1 cellular context compared by ENCODE assay signal in genomic region chr6:135052939-135053338, GRCh38.
TF ChIP-seq lines count a peak whose summit lies in the region.

No MANE protein-coding gene starts in this region.

TF ChIP-seq in K562, 482 proteins besides CTCF, POLR2A, EP300 and RAD21 (continued from another document and continues in another):
- TF ChIP-seq MYBL2 (IDR thresholded peaks at IDR 0.05; ENCODE audit: low read depth) (no peak), MYBL2 (CRISPR knock-in tag; IDR thresholded peaks at IDR 0.05; ENCODE audit: borderline replicate concordance) (no peak), SNAPC5 (CRISPR knock-in tag; IDR thresholded peaks at IDR 0.05) (no peak), ATF3 (IDR thresholded peaks at IDR 0.05) (peak; percentile 87), ATF3 (CRISPR knock-in tag; conservative IDR thresholded peaks at IDR 0.05) (no peak), KAT2B (IDR thresholded peaks at IDR 0.05; ENCODE audit: low read depth, low read length) (no peak), HOMEZ (CRISPR knock-in tag; IDR thresholded peaks at IDR 0.05) (no peak), ZFPM2 (CRISPR knock-in tag; IDR thresholded peaks at IDR 0.05) (no peak), TRIM28 (IDR thresholded peaks at IDR 0.05) (no peak), MLLT1 (IDR thresholded peaks at IDR 0.05) (no peak), RCOR1 (IDR thresholded peaks at IDR 0.05; ENCODE audit: borderline replicate concordance in 1 of 2, low read depth in 2 of 2, low read length in 2 of 2) (no peak), ATF6 (CRISPR knock-in tag; IDR thresholded peaks at IDR 0.05) (no peak), TCF7L2 (IDR thresholded peaks at IDR 0.05; ENCODE audit: low read depth, low read length) (no peak), GMEB1 (CRISPR knock-in tag; IDR thresholded peaks at IDR 0.05) (no peak), EP400 (IDR thresholded peaks at IDR 0.05) (0 out of 2 replicates have a peak, but pooled peaks have one; percentile 28), ZBTB34 (CRISPR knock-in tag; IDR thresholded peaks at IDR 0.05) (no peak), CREB1 (IDR thresholded peaks at IDR 0.05) (peak; percentile 79), CREB1 (CRISPR knock-in tag; IDR thresholded peaks at IDR 0.05) (no peak), MNT (conservative IDR thresholded peaks at IDR 0.05) (peak in 1 of 2 experiments; percentile 53; a peak in 1 of 4 replicates), BRD9 (IDR thresholded peaks at IDR 0.05; ENCODE audit: low read depth, partially characterized antibody) (no peak), CEBPG (CRISPR knock-in tag; IDR thresholded peaks at IDR 0.05) (no peak), CEBPG (tag; conservative IDR thresholded peaks at IDR 0.05 in 1 of 2, IDR thresholded peaks at IDR 0.05 in 1 of 2) (no peak), ZNF217 (CRISPR knock-in tag; IDR thresholded peaks at IDR 0.05) (no peak), ETV1 (tag; conservative IDR thresholded peaks at IDR 0.05; ENCODE audit: low read depth) (no peak), NFATC3 (IDR thresholded peaks at IDR 0.05) (no peak), NR2F6 (CRISPR knock-in tag; IDR thresholded peaks at IDR 0.05) (no peak), DMBX1 (CRISPR knock-in tag; IDR thresholded peaks at IDR 0.05; ENCODE audit: borderline replicate concordance) (no peak), ZNF609 (CRISPR knock-in tag; IDR thresholded peaks at IDR 0.05; ENCODE audit: borderline replicate concordance) (no peak), THRA (IDR thresholded peaks at IDR 0.05) (no peak), ZNF274 (IDR thresholded peaks at IDR 0.05; ENCODE audit: borderline replicate concordance, low read depth, low read length) (no peak), E2F5 (CRISPR knock-in tag; IDR thresholded peaks at IDR 0.05) (no peak), BCLAF1 (IDR thresholded peaks at IDR 0.05; ENCODE audit: borderline replicate concordance in 1 of 2, control insufficient read depth in 1 of 2, low read depth in 2 of 2, low read length in 1 of 2) (no peak), BDP1 (IDR thresholded peaks at IDR 0.05; ENCODE audit: insufficient read depth, insufficient read length) (no peak), ETS1 (conservative IDR thresholded peaks at IDR 0.05; ENCODE audit: control insufficient read depth, low read depth, low read length) (no peak)
